32 cellular contexts compared by ENCODE assay signal in the genomic region with DNA sequence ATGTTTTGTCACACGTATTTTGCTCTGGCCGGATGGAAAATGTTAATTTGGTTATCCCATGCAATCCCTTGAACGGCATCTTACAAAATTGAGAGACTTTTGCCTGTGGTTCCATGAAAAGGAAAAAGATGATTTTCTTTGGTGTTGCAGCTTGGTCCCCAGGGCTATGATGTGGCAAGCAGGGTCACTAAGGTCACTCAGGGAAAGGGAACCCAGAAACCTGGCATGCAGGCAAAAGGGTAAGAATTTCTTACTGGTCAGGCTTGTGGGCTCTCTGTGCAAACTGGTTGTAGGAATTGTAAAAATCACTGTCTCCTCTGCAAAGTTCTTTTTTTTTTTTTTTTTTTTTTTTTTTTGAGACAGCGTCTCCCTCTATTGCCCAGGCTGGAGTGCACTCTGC.
"Had no signal": no experiment of that assay in that cellular context is flagged by ENCODE, and none has a peak within 500 bp of the region (broad histone marks: within the 10 kb centered on the region; RNA-seq: fewer than 3 reads in every experiment).

No MANE protein-coding gene starts in this region.

- H3K27me3 ChIP-seq: adrenal gland, breast epithelium, cardiac muscle cell, colonic mucosa, foreskin keratinocyte had no signal

- ATAC-seq: activated CD4-positive, alpha-beta T cell treated with anti-CD3 and anti-CD28 coated beads for 36 hours; activated CD8-positive, alpha-beta memory T cell treated with anti-CD3 and anti-CD28 coated beads, Interleukin-2, amount 10 ng/mL, durations not matched to agents 7 days and 5 days; activated CD8-positive, alpha-beta T cell treated with anti-CD3 and anti-CD28 coated beads, Interleukin-2, amount 10 ng/mL, durations not matched to agents 7 days and 5 days; esophagus mucosa; foreskin keratinocyte; gastrocnemius medialis; heart left ventricle; T-helper 17 cell had no signal

- H3K36me3 ChIP-seq: adrenal gland, breast epithelium, cardiac muscle cell, colonic mucosa, gastrocnemius medialis, heart left ventricle had no signal

- H3K27ac ChIP-seq: adrenal gland, breast epithelium, cardiac muscle cell, colonic mucosa, dorsolateral prefrontal cortex, foreskin keratinocyte, gastrocnemius medialis, heart left ventricle had no signal

- H3K9me3 ChIP-seq: adrenal gland, breast epithelium, colonic mucosa, gastrocnemius medialis, heart left ventricle had no signal

- DNase-seq: activated CD4-positive, alpha-beta memory T cell treated with anti-CD3 and anti-CD28 coated beads for 36 hours; activated CD4-positive, alpha-beta T cell treated with anti-CD3 and anti-CD28 coated beads for 36 hours; activated CD4-positive, alpha-beta T cell treated with anti-CD3 and anti-CD28 coated beads, Interleukin-2, amount 10 ng/mL, durations not matched to agents 24 days and 14 days; activated CD4-positive, CD25-positive, alpha-beta regulatory T cell; activated CD4-positive, CD25-positive, alpha-beta regulatory T cell treated with anti-CD3 and anti-CD28 coated beads, Interleukin-2, amount 50 U/mL, for 72 hours; activated CD8-positive, alpha-beta memory T cell treated with anti-CD3 and anti-CD28 coated beads, Interleukin-2, amount 10 ng/mL, durations not matched to agents 7 days and 5 days; activated CD8-positive, alpha-beta memory T cell treated with anti-CD3 and anti-CD28 coated beads, Interleukin-2, amount 50 U/mL, for 4 hours; activated CD8-positive, alpha-beta T cell treated with anti-CD3 and anti-CD28 coated beads, Interleukin-2, amount 10 ng/mL, durations not matched to agents 7 days and 5 days; activated effector memory CD4-positive, alpha-beta T cell treated with anti-CD3 and anti-CD28 coated beads, Interleukin-2, amount 50 U/mL, for 16 hours; activated naive CD4-positive, alpha-beta T cell treated with anti-CD3 and anti-CD28 coated beads for 36 hours; activated naive CD8-positive, alpha-beta T cell treated with anti-CD3 and anti-CD28 coated beads, Interleukin-2, amount 10 ng/mL, durations not matched to agents 7 days and 5 days; activated T-cell treated with anti-CD3 and anti-CD28 coated beads, Interleukin-2, amount 50 U/mL, for 1 hour; activated T-cell treated with anti-CD3 and anti-CD28 coated beads, Interleukin-2, amount 50 U/mL, for 48 hours; adrenal gland; amygdala; aorta; central memory CD4-positive, alpha-beta T cell; cerebellar nuclear complex; colonic mucosa; dorsolateral prefrontal cortex; effector memory CD4-positive, alpha-beta T cell; endodermal cell; foreskin keratinocyte; gastrocnemius medialis; glutamatergic neuron; heart left ventricle; T-helper 1 cell; T-helper 17 cell; T1000 had no signal

- H3K4me1 ChIP-seq: adrenal gland, breast epithelium, colonic mucosa, gastrocnemius medialis, heart left ventricle had no signal

- H3K4me3 ChIP-seq: adrenal gland, breast epithelium, cardiac muscle cell, colonic mucosa, dorsolateral prefrontal cortex, gastrocnemius medialis, heart left ventricle had no signal
